Comparison of ENCODE assay signal across 22 cellular contexts in the genomic region with DNA sequence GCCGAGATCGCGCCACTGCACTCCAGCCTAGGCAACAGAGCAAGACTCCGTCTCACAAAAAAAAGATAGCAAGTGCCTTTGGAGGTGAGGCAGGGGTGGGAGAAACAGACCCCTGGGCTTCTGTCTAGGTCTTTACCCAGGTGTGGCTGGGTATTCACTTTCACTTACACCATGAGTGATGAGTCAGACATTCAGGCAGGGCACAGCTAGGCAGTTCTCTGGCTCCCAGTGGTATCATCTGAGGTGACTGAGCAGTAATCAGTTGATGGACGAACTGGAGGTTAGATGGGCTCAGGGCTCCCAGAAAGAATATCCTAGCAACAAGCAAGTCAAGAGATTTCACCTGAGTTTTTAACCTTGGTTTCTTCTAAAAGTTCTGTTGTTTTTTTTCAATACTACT.
DNase-seq lines count a peak whose midpoint lies in the region; ATAC-seq and TF ChIP-seq lines count a peak whose summit lies in the region.
"Had no signal": no experiment of that assay in that cellular context is flagged by ENCODE, and none has a peak within 500 bp of the region (broad histone marks: within the 10 kb centered on the region; RNA-seq: fewer than 3 reads in every experiment).

No MANE protein-coding gene starts in this region.

- H3K27ac ChIP-seq in H9 (ENCODE audit: insufficient read length, low read depth, low read length) (no peak overlapping the region), RWPE2 (ENCODE audit: poor library complexity, severe bottlenecking) (no peak overlapping the region), endodermal cell (ENCODE audit: low read depth, low read length) (no peak overlapping the region)
- H3K27ac ChIP-seq: BLaER1 treated with 17β-estradiol and CSF1 and Interleukin-3, amounts not matched to agents 10 nM and 100 nM; PC-9 had no signal

- H3K79me1 ChIP-seq in H9 (ENCODE audit: insufficient read depth, low read depth, low read length, poor library complexity, severe bottlenecking) = no peaks in the 10 kb centered on the region

- H3K4me1 ChIP-seq in H9 (ENCODE audit: insufficient read depth, low read length) (no peaks in the 10 kb centered on the region), RWPE2 (ENCODE audit: insufficient read depth, poor library complexity, severe bottlenecking) (peaks cover 3% of the 10 kb centered on the region), endodermal cell (ENCODE audit: control insufficient read depth, insufficient read depth, low read length) (peaks cover 3% of the 10 kb centered on the region)

- no peaks in the 10 kb centered on the region for H3K9me3 ChIP-seq in H9 (ENCODE audit: control insufficient read depth, low read depth, low read length)
- H3K9me3 ChIP-seq in RWPE2 (ENCODE audit: severe bottlenecking) = no peaks in the 10 kb centered on the region
- no peaks in the 10 kb centered on the region for H3K9me3 ChIP-seq in endodermal cell (ENCODE audit: control insufficient read depth, low read length)
- H3K9me3 ChIP-seq: BLaER1 treated with 17β-estradiol and CSF1 and Interleukin-3, amounts not matched to agents 10 nM and 100 nM; MG63 had no signal

- H3K4ac ChIP-seq in H9 (ENCODE audit: low read depth, low read length) = no peak overlapping the region

- no peak overlapping the region for H3K14ac ChIP-seq in H9 (ENCODE audit: insufficient read depth, low read length)

- peak; percentile 42; the same call in 1 of the 3 replicates for ATAC-seq in RWPE2 (ENCODE audit: low read depth)
- ATAC-seq: GM23338, K562 had no signal

- H2BK20ac ChIP-seq in H9 (ENCODE audit: low read depth, low read length, poor library complexity, severe bottlenecking) = no peak overlapping the region

- H3K9ac ChIP-seq in H9 (ENCODE audit: extremely low read depth, insufficient read length, low read length) = no peak overlapping the region
- H3K9ac ChIP-seq in endodermal cell (ENCODE audit: extremely low read depth, low read length, poor library complexity, severe bottlenecking) = no peak overlapping the region
- H3K9ac ChIP-seq: BLaER1 treated with 17β-estradiol and CSF1 and Interleukin-3, amounts not matched to agents 10 nM and 100 nM had no signal

- H3K36me3 Mint-ChIP-seq in H9 (ENCODE audit: insufficient read depth in 1 of 3, low read depth in 3 of 3) (no peaks in the 10 kb centered on the region; a peak in 2 of 7 replicates), endodermal cell (ENCODE audit: low read depth) (no peaks in the 10 kb centered on the region)

- peaks cover 4% of the 10 kb centered on the region for H3K23me2 ChIP-seq in H9 (ENCODE audit: insufficient read length, low read depth, low read length, poor library complexity, severe bottlenecking)

- H4K91ac ChIP-seq in H9 (ENCODE audit: insufficient read length, low read depth, low read length) = no peak overlapping the region

- no peak overlapping the region for H2BK5ac ChIP-seq in H9 (ENCODE audit: insufficient read length, low read length)

- no peak overlapping the region for H2BK12ac ChIP-seq in H9 (ENCODE audit: insufficient read length, low read depth, low read length)

- H3K4me3 Mint-ChIP-seq in H9 (no peak overlapping the region), endodermal cell (no peak overlapping the region)
- H3K4me3 Mint-ChIP-seq: GM23338 had no signal

- TF ChIP-seq CTCF in H9 (conservative IDR thresholded peaks at IDR 0.05) (no peak), RWPE2 (IDR thresholded peaks at IDR 0.05; ENCODE audit: poor library complexity, severe bottlenecking) (no peak), endodermal cell (conservative IDR thresholded peaks at IDR 0.05) (no peak)

- no peaks in the 10 kb centered on the region for H3K79me2 ChIP-seq in H9 (ENCODE audit: insufficient read depth, low read length)

- H4K20me1 ChIP-seq in H9 (ENCODE audit: control insufficient read depth, insufficient read depth, insufficient read length) = no peaks in the 10 kb centered on the region
- H4K20me1 ChIP-seq: BLaER1 treated with 17β-estradiol and CSF1 and Interleukin-3, amounts not matched to agents 10 nM and 100 nM had no signal

- H3K56ac ChIP-seq in H9 (ENCODE audit: insufficient read length, low read depth, low read length) = no peak overlapping the region

- no peak overlapping the region for H3K4me2 ChIP-seq in H9 (ENCODE audit: insufficient read depth, insufficient read length, low read length)
- H3K4me2 ChIP-seq: BLaER1 treated with 17β-estradiol and CSF1 and Interleukin-3, amounts not matched to agents 10 nM and 100 nM; GM23338; PC-9 had no signal

- H3K36me3 ChIP-seq in RWPE2 (ENCODE audit: low read depth) = no peaks in the 10 kb centered on the region
- H3K36me3 ChIP-seq in endodermal cell (ENCODE audit: control insufficient read depth, insufficient read depth, low read length) = no peaks in the 10 kb centered on the region
- no peaks in the 10 kb centered on the region for H3K36me3 ChIP-seq in H7 (replicated peaks; ENCODE audit: control insufficient read depth, insufficient read depth, low read length)
- H3K36me3 ChIP-seq: BLaER1 treated with 17β-estradiol and CSF1 and Interleukin-3, amounts not matched to agents 10 nM and 100 nM; MG63 had no signal

- H4K5ac ChIP-seq in H9 (ENCODE audit: insufficient read length, low read depth, low read length) = no peak overlapping the region

- H2BK15ac ChIP-seq in H9 (ENCODE audit: low read depth, low read length) = no peak overlapping the region

- H3K27me3 Mint-ChIP-seq in H9 (ENCODE audit: low read depth) (no peaks in the 10 kb centered on the region; the same call in 1 of the 2 replicates), endodermal cell (ENCODE audit: insufficient read depth) (peaks cover 9% of the 10 kb centered on the region)

- H2AK5ac ChIP-seq in H9 (ENCODE audit: insufficient read length, low read length) = no peak overlapping the region

- H3K9me3 Mint-ChIP-seq in H9 (no peaks in the 10 kb centered on the region; a peak in 1 of 5 replicates), endodermal cell (no peaks in the 10 kb centered on the region)
- H3K9me3 Mint-ChIP-seq: GM23338 had no signal

- H3K27me3 ChIP-seq in H9 (ENCODE audit: insufficient read depth, low read length) (no peaks in the 10 kb centered on the region), RWPE2 (ENCODE audit: insufficient read depth, poor library complexity, severe bottlenecking) (no peaks in the 10 kb centered on the region), endodermal cell (ENCODE audit: control insufficient read depth, insufficient read depth, low read length, poor library complexity, severe bottlenecking) (no peaks in the 10 kb centered on the region), H7 (ENCODE audit: control insufficient read depth, insufficient read depth, low read length) (no peaks in the 10 kb centered on the region)
- H3K27me3 ChIP-seq: BLaER1 treated with 17β-estradiol and CSF1 and Interleukin-3, amounts not matched to agents 10 nM and 100 nM; MG63 had no signal

- WGBS in H9 (ENCODE audit: extremely low coverage, insufficient read length, low lambda C conversion rate) = no CpG with 5 or more reads among the region's 5 CpGs
- WGBS in endodermal cell (ENCODE audit: insufficient coverage in 1 of 2, insufficient read length in 1 of 2), 2 experiments = 89 to 96% methylated on average over 5 of the region's 5 CpGs

- no peak overlapping the region for H3K18ac ChIP-seq in H9 (ENCODE audit: insufficient read length, low read depth, low read length)

- H3K27ac Mint-ChIP-seq in H9 = no peak overlapping the region
- H3K27ac Mint-ChIP-seq in endodermal cell = no peak overlapping the region
- H3K27ac Mint-ChIP-seq: CD4-positive, alpha-beta memory T cell; GM23338 had no signal

- DNase-seq in H9 (peak; percentile 13), RWPE2 (ENCODE audit: low spot score) (no peak), endodermal cell (peak; percentile 37), kidney glomerular epithelial cell (lab: John Stamatoyannopoulos, UW) (peak; percentile 2), AG08395 (ENCODE audit: low spot score) (no peak), H7 (no peak), SKM-1 (lab: John Stamatoyannopoulos, UW; ENCODE audit: unreplicated experiment) (no peak)
- DNase-seq: AML-193; CD4-positive, alpha-beta memory T cell; COR-L47; HCEC 1CT; MG63; NCI-H2029; NCI-H446; NCI-H524 treated with DMSO at 0.1 percent for 48 hours; NCI-H82; PC-9; RPMI8226; SHP77 treated with DMSO at 0.1 percent for 48 hours had no signal

- no peak overlapping the region for H3K23ac ChIP-seq in H9 (ENCODE audit: insufficient read length, low read depth, low read length)

- H3K4me3 ChIP-seq in RWPE2 (ENCODE audit: severe bottlenecking) (no peak overlapping the region), endodermal cell (ENCODE audit: low read length) (no peak overlapping the region), H7 (ENCODE audit: insufficient read depth, low read depth, low read length) (no peak overlapping the region)
- H3K4me3 ChIP-seq: BLaER1 treated with 17β-estradiol and CSF1 and Interleukin-3, amounts not matched to agents 10 nM and 100 nM; GM23338; K562; MG63; PC-9 had no signal

- no peak overlapping the region for H2AFZ ChIP-seq in H9 (ENCODE audit: low read length)
- H2AFZ ChIP-seq: GM23338, PC-9 had no signal

- H4K8ac ChIP-seq in H9 (replicated peaks; ENCODE audit: insufficient read length, low read depth, low read length) = no peak overlapping the region

- no peak overlapping the region for H3T11ph ChIP-seq in H9 (ENCODE audit: low read length)

- H3K4me1 Mint-ChIP-seq in H9 (peaks cover 12 to 22% of the 10 kb centered on the region in 2 experiments), endodermal cell (peaks cover 6% of the 10 kb centered on the region)

- H2BK120ac ChIP-seq in H9 (ENCODE audit: low read depth, low read length, poor library complexity, severe bottlenecking) = no peak overlapping the region

Comparison
In these comparisons a context has a peak if more than half of its experiments do, and no peak if none do; other contexts are left out.
1. DNase-seq: peak in H9 (single experiment), endodermal cell (single experiment) and kidney glomerular epithelial cell (single experiment); none in RWPE2 (single experiment), AG08395 (single experiment), H7 (single experiment) and SKM-1 (single experiment).